In genomic region chr6:82484737-82485650, GRCh38 we compare ENCODE assay signal across 21 cellular contexts.
"Had no signal": no experiment of that assay in that cellular context is flagged by ENCODE, and none has a peak within 500 bp of the region (broad histone marks: within the 10 kb centered on the region; RNA-seq: fewer than 3 reads in every experiment).

No MANE protein-coding gene starts in this region.

- H3K36me3 ChIP-seq: right lobe of liver, spleen, tibial nerve had no signal

- H3K4me3 ChIP-seq: hepatocyte, psoas muscle, right lobe of liver, spleen, testis, tibial nerve had no signal

- H3K27me3 Mint-ChIP-seq: stimulated activated naive B cell treated with anti-CD40 and anti-IgM and Interleukin-4, amounts not matched to agents 10 μg/mL and 1 μg/mL and 100 μg/mL, for 72 hours; stimulated activated naive CD8-positive, alpha-beta T cell treated with anti-CD3 and anti-CD28 coated beads, Interleukin-15, amount 100 ng/mL, for 72 hours had no signal

- H3K4me1 ChIP-seq: parathyroid adenoma, psoas muscle, right lobe of liver, spleen, testis, tibial nerve had no signal

- H3K27me3 ChIP-seq: foreskin keratinocyte, hepatocyte, right lobe of liver, spleen, testis, tibial nerve had no signal

- H2AFZ ChIP-seq: hepatocyte, parathyroid adenoma had no signal

- H3K4me2 ChIP-seq: hepatocyte had no signal

- H3K36me3 Mint-ChIP-seq: stimulated activated naive B cell treated with anti-CD40 and anti-IgM and Interleukin-4, amounts not matched to agents 10 μg/mL and 1 μg/mL and 100 μg/mL, for 72 hours had no signal

- H3K4me3 Mint-ChIP-seq: naive thymus-derived CD4-positive, alpha-beta T cell; neural crest cell; stimulated activated naive B cell treated with anti-CD40 and anti-IgM and Interleukin-4, amounts not matched to agents 10 μg/mL and 1 μg/mL and 100 μg/mL, for 72 hours; stimulated activated naive CD8-positive, alpha-beta T cell treated with anti-CD3 and anti-CD28 coated beads, Interleukin-15, amount 100 ng/mL, for 72 hours had no signal

- H3K4me1 Mint-ChIP-seq: naive thymus-derived CD4-positive, alpha-beta T cell; neural crest cell; stimulated activated naive B cell treated with anti-CD40 and anti-IgM and Interleukin-4, amounts not matched to agents 10 μg/mL and 1 μg/mL and 100 μg/mL, for 72 hours; stimulated activated naive CD8-positive, alpha-beta T cell treated with anti-CD3 and anti-CD28 coated beads, Interleukin-15, amount 100 ng/mL, for 72 hours had no signal

- ATAC-seq: naive thymus-derived CD4-positive, alpha-beta T cell; psoas muscle; right lobe of liver; stimulated activated naive B cell treated with anti-CD40 and anti-IgM and Interleukin-4, amounts not matched to agents 10 μg/mL and 1 μg/mL and 100 μg/mL, for 72 hours; stimulated activated naive CD8-positive, alpha-beta T cell treated with anti-CD3 and anti-CD28 coated beads, Interleukin-15, amount 100 ng/mL, for 72 hours had no signal

- H3K27ac Mint-ChIP-seq: naive thymus-derived CD4-positive, alpha-beta T cell; stimulated activated naive B cell treated with anti-CD40 and anti-IgM and Interleukin-4, amounts not matched to agents 10 μg/mL and 1 μg/mL and 100 μg/mL, for 72 hours; stimulated activated naive CD8-positive, alpha-beta T cell treated with anti-CD3 and anti-CD28 coated beads, Interleukin-15, amount 100 ng/mL, for 72 hours had no signal

- H3K27ac ChIP-seq: epithelial cell of prostate, foreskin keratinocyte, hepatocyte, parathyroid adenoma, psoas muscle, right lobe of liver, spleen, testis, tibial nerve had no signal

- H3K9ac ChIP-seq: parathyroid adenoma had no signal

- H3K9me3 ChIP-seq: testis had no signal

- DNase-seq: effector memory CD4-positive, alpha-beta T cell; head of caudate nucleus; kidney glomerular epithelial cell; naive thymus-derived CD4-positive, alpha-beta T cell; occipital lobe; psoas muscle; retina; right lobe of liver; spleen; stimulated activated CD4-positive, alpha-beta T cell treated with anti-CD3 and anti-CD28 coated beads, Interleukin-15, amount 100 ng/mL, for 24 hours; stimulated activated CD4-positive, alpha-beta T cell treated with anti-CD3 and anti-CD28 coated beads, Interleukin-1b, Interleukin-23, amount 100 ng/mL, for 48 hours; stimulated activated CD4-positive, alpha-beta T cell treated with anti-CD3 and anti-CD28 coated beads, Interleukin-4, amount 100 ng/mL, for 24 hours; stimulated activated naive B cell treated with anti-CD40 and anti-IgM and Interleukin-4, amounts not matched to agents 10 μg/mL and 1 μg/mL and 100 μg/mL, for 72 hours; stimulated activated naive CD8-positive, alpha-beta T cell treated with anti-CD3 and anti-CD28 coated beads, Interleukin-15, amount 100 ng/mL, for 72 hours; testis had no signal
